In the genomic region with DNA sequence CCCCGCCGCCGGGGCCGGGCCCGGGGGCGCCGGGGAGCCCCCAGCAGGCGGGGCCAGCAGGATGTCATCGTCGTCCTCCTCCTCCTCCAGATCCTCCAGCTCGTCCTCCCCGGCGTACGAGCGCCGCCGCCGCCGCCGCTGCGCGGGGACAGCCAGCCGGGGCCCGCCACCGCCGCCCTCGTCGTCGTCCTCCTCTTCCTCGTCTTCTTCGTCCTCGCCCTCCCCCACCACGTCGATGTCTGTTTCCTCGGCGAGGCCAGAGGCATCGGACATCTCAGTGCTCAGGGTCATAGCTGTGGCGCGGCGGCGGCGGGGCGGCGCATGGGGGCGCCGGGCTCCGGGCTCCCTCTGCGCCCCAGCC, we compare ENCODE assay signal across 8 cellular contexts. TPM values are rescaled to one million over a fixed set of nuclear protein-coding genes. Genes with fewer than 3 reads are reported as not detected.
DNase-seq lines count a peak whose midpoint lies in the region; ATAC-seq and TF ChIP-seq lines count a peak whose summit lies in the region.

No MANE protein-coding gene starts in this region.

- H2AFZ ChIP-seq in OCI-LY1 (ENCODE audit: low read length): no peak overlapping the region
- H2AFZ ChIP-seq in trophoblast cell (ENCODE audit: insufficient read depth, low read length, poor library complexity): peak overlapping the region; percentile 37

- H3K4me3 ChIP-seq in OCI-LY1 (ENCODE audit: low read depth, low read length, poor library complexity, severe bottlenecking) (peak overlapping the region; percentile 57), trophoblast cell (ENCODE audit: low read depth, low read length) (peak overlapping the region; percentile 68)

- H3K23ac ChIP-seq in trophoblast cell (ENCODE audit: low read length): no peak overlapping the region

- ATAC-seq in GM18861 (IDR thresholded peaks at IDR 0.05; ENCODE audit: unreplicated experiment): no peak

- no peak overlapping the region for H2BK12ac ChIP-seq in trophoblast cell (ENCODE audit: low read length)

- no peak overlapping the region for H4K91ac ChIP-seq in trophoblast cell (ENCODE audit: low read depth, low read length)

- no CpG with 5 or more reads among the region's 48 CpGs for WGBS in trophoblast cell (ENCODE audit: extremely low coverage, insufficient coverage, insufficient read length)

- no peak for TF ChIP-seq CTCF in OCI-LY1 (IDR thresholded peaks at IDR 0.05; ENCODE audit: low read length)

- no peak overlapping the region for H3K9ac ChIP-seq in OCI-LY1 (ENCODE audit: low read length)
- no peak overlapping the region for H3K9ac ChIP-seq in trophoblast cell (ENCODE audit: low read length)

- H3K27ac ChIP-seq in OCI-LY1 (ENCODE audit: low read depth, low read length, poor library complexity, severe bottlenecking): no peak overlapping the region
- no peak overlapping the region for H3K27ac ChIP-seq in trophoblast cell (ENCODE audit: low read depth, low read length)

- no peaks in the 10 kb centered on the region for H3F3A ChIP-seq in OCI-LY1 (ENCODE audit: insufficient read depth, low read length)

- H3K79me2 ChIP-seq in OCI-LY1 (ENCODE audit: insufficient read depth, low read length) (no peaks in the 10 kb centered on the region), trophoblast cell (ENCODE audit: control insufficient read depth, insufficient read depth, low read length, poor library complexity) (no peaks in the 10 kb centered on the region)

- H3K9me2 ChIP-seq in OCI-LY1 (ENCODE audit: low read depth, low read length): no peaks in the 10 kb centered on the region

- no peaks in the 10 kb centered on the region for H4K20me1 ChIP-seq in OCI-LY1 (ENCODE audit: insufficient read depth, low read length)

- H3K14ac ChIP-seq in trophoblast cell (ENCODE audit: low read length): no peak overlapping the region

- H3K9me3 ChIP-seq in OCI-LY1 (ENCODE audit: low read length) (no peaks in the 10 kb centered on the region), trophoblast cell (ENCODE audit: insufficient read depth, low read depth, low read length) (peaks cover 3% of the 10 kb centered on the region)

- H3K4me1 ChIP-seq in OCI-LY1 (ENCODE audit: insufficient read depth, low read length, severe bottlenecking) (peaks cover 9% of the 10 kb centered on the region), trophoblast cell (ENCODE audit: control insufficient read depth in 1 of 2, insufficient read depth in 2 of 2, low read length in 2 of 2) (peaks cover 17 to 23% of the 10 kb centered on the region in 2 experiments)

- H4K12ac ChIP-seq in trophoblast cell (ENCODE audit: low read depth, low read length): no peak overlapping the region

- H3K36me3 ChIP-seq in OCI-LY1 (ENCODE audit: insufficient read depth, low read length) (no peaks in the 10 kb centered on the region), trophoblast cell (ENCODE audit: control insufficient read depth in 1 of 2, insufficient read depth in 2 of 2, low read length in 2 of 2) (no peaks in the 10 kb centered on the region)

- H2BK120ac ChIP-seq in trophoblast cell (ENCODE audit: insufficient read depth, low read length, poor library complexity): no peak overlapping the region

- DNase-seq in stimulated activated CD4-positive, alpha-beta T cell treated with anti-CD3 and anti-CD28 coated beads, Interleukin-15, amount 100 ng/mL, for 24 hours: peak; percentile 32
- DNase-seq in stimulated activated CD4-positive, alpha-beta T cell treated with anti-CD3 and anti-CD28 coated beads, Interleukin-12 subunit alpha, Interleukin-12 subunit beta, amount 100 ng/mL, for 4 hours: no peak
- DNase-seq in ecto neural progenitor cell (ENCODE audit: low spot score) (peak; percentile 72), trophoblast cell (peak in 1 of 2 donors; percentile 12), globus pallidus (ENCODE audit: low spot score) (no peak), NCI-H1048 (lab: John Stamatoyannopoulos, UW) (no peak)

- H3K4me2 ChIP-seq in OCI-LY1 (ENCODE audit: low read length) (peak overlapping the region; percentile 43), trophoblast cell (ENCODE audit: low read length) (peak overlapping the region; percentile 93)

- H3K27me3 ChIP-seq in OCI-LY1 (ENCODE audit: insufficient read depth, low read length): no peaks in the 10 kb centered on the region
- peaks cover 65% of the 10 kb centered on the region for H3K27me3 ChIP-seq in trophoblast cell (ENCODE audit: insufficient read depth, low read length)

- no peak overlapping the region for H3K18ac ChIP-seq in trophoblast cell (ENCODE audit: low read length)

- no peaks in the 10 kb centered on the region for H3K79me1 ChIP-seq in trophoblast cell (ENCODE audit: low read length)

- no peak overlapping the region for H3K4ac ChIP-seq in trophoblast cell (ENCODE audit: low read depth, low read length)

- H4K8ac ChIP-seq in trophoblast cell (ENCODE audit: low read depth, low read length): no peak overlapping the region

- H2AK5ac ChIP-seq in trophoblast cell (ENCODE audit: low read length): no peak overlapping the region

- H2BK5ac ChIP-seq in trophoblast cell (ENCODE audit: low read depth, low read length, poor library complexity): no peak overlapping the region

RNA-seq across cellular contexts. Expression of a gene that starts 0.5 kb away (rescaled TPM):
- 0.64 and 0.81 TPM in 2 replicates for polyA plus RNA-seq in trophoblast cell (2013)

RNA-seq across cellular contexts. Expression of a gene that starts 50.2 kb away (rescaled TPM):
- polyA plus RNA-seq in trophoblast cell (2013): 947 and 972 TPM in 2 replicates

Comparison
In these comparisons a context has a peak if more than half of its experiments do, and no peak if none do; other contexts are left out.
1. DNase-seq: peak in stimulated activated CD4-positive, alpha-beta T cell treated with anti-CD3 and anti-CD28 coated beads, Interleukin-15, amount 100 ng/mL, for 24 hours (single experiment) and ecto neural progenitor cell (single experiment); none in stimulated activated CD4-positive, alpha-beta T cell treated with anti-CD3 and anti-CD28 coated beads, Interleukin-12 subunit alpha, Interleukin-12 subunit beta, amount 100 ng/mL, for 4 hours (single experiment), globus pallidus (single experiment) and NCI-H1048 (single experiment).